17 cellular contexts compared by ENCODE assay signal in the genomic region with DNA sequence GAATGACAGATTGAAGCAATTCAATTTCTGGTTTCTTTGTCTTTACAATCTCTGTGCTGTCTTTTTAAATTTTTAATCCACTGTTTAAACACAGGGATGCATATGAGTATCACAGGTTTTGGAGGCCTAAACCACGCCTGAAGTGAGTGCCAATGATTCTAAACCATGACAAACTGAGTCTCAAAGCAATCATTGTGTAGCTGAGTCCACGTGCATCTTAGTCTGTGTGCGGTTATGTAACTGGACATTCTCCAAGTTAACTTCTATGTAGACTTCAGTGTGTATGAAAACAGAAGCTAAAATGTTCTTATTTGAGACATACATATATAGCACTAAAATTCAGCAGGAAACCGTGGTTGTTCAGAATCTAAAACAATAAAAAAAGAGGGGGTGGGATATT.
A peak's percentile ranks its signal among the peaks of the same experiment; 100 is the strongest.
DNase-seq lines count a peak whose midpoint lies in the region; ATAC-seq and TF ChIP-seq lines count a peak whose summit lies in the region.
"Had no signal": no experiment of that assay in that cellular context is flagged by ENCODE, and none has a peak within 500 bp of the region (broad histone marks: within the 10 kb centered on the region; RNA-seq: fewer than 3 reads in every experiment).

No MANE protein-coding gene starts in this region.

- no peak for ATAC-seq in GM21526 (IDR thresholded peaks at IDR 0.05; ENCODE audit: low FRiP score, unreplicated experiment)

- H3K36me3 ChIP-seq in colonic mucosa: no peaks in the 10 kb centered on the region
- H3K36me3 ChIP-seq: Peyer's patch had no signal

- no peaks in the 10 kb centered on the region for H3K27me3 ChIP-seq in colonic mucosa
- H3K27me3 ChIP-seq: Peyer's patch had no signal

- DNase-seq in M059J (ENCODE audit: low read depth): peak; percentile 15
- peak; percentile 24 to 31 for DNase-seq in cardiac fibroblast (ENCODE audit: low read depth in 2 of 2)
- peak; percentile 100 for DNase-seq in foreskin melanocyte
- DNase-seq in retinal pigment epithelial cell (ENCODE audit: low read depth): peak; percentile 52
- DNase-seq in middle frontal gyrus (ENCODE audit: extremely low spot score, low spot score): no peak
- DNase-seq in ecto neural progenitor cell (ENCODE audit: low spot score): no peak
- DNase-seq in colonic mucosa: no peak
- DNase-seq: ACHN; CD4-positive, alpha-beta memory T cell; GF-D8; H9; NCI-H1436; NCI-H2029 treated with DMSO at 0.1 percent for 48 hours; NCI-H510A treated with DMSO at 0.1 percent for 48 hours; Peyer's patch; SHP77 had no signal

- no peaks in the 10 kb centered on the region for H3K4me1 ChIP-seq in colonic mucosa
- H3K4me1 ChIP-seq: Peyer's patch had no signal

- no peak overlapping the region for H3K9ac ChIP-seq in colonic mucosa (ENCODE audit: low read depth in 2 of 2, low read length in 2 of 2)

- no peaks in the 10 kb centered on the region for H3K9me3 ChIP-seq in colonic mucosa
- H3K9me3 ChIP-seq: Peyer's patch had no signal

- no peak for TF ChIP-seq CTCF in cardiac fibroblast (IDR thresholded peaks at IDR 0.05; ENCODE audit: low read depth, low read length)
- TF ChIP-seq CTCF in retinal pigment epithelial cell (conservative IDR thresholded peaks at IDR 0.05; ENCODE audit: low read depth, low read length): no peak
- TF ChIP-seq CTCF in colonic mucosa (IDR thresholded peaks at IDR 0.05): no peak

- H3K4me3 ChIP-seq in cardiac fibroblast (replicated peaks in 1 of 2; ENCODE audit: low read depth in 2 of 2, low read length in 2 of 2) (no peak overlapping the region), retinal pigment epithelial cell (ENCODE audit: low read length) (no peak overlapping the region), colonic mucosa (no peak overlapping the region)
- H3K4me3 ChIP-seq: Peyer's patch had no signal

- H3K27ac ChIP-seq in colonic mucosa: no peak overlapping the region
- H3K27ac ChIP-seq: Peyer's patch had no signal

- intact Hi-C loops in colonic mucosa (cut with DNase I): no loop called here

Comparison
In these comparisons a context has a peak if more than half of its experiments do, and no peak if none do; other contexts are left out.
1. DNase-seq: peak in M059J (single experiment), cardiac fibroblast (2 of 2), foreskin melanocyte (single experiment) and retinal pigment epithelial cell (single experiment); none in middle frontal gyrus (single experiment), ecto neural progenitor cell (single experiment) and colonic mucosa (single experiment).